In the genomic region with DNA sequence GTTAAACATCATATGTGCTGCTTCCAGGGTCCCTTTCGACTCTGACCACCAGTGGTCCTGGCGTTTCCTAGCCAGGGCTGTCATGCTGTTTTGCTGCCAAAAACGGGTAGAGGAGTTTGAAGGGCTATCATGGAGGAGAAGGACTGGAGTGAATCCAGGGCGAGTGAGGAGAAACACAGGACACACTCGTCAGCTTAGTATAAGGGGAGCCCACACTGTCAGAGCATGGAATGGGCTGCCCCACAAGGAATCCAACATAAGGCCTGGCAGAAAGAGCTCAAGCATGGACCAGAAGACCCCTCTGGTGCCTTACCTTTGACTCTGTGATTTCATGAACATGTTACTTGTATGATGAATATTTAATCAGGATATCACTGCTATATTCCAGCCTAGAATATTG, we compare ENCODE assay signal across 1 cellular context.
TF ChIP-seq lines count a peak whose summit lies in the region.

No MANE protein-coding gene starts in this region.

TF ChIP-seq in SK-N-SH, 30 proteins besides CTCF, POLR2A, EP300 and RAD21 (continued from another document):
- TF ChIP-seq, protein P1, sequence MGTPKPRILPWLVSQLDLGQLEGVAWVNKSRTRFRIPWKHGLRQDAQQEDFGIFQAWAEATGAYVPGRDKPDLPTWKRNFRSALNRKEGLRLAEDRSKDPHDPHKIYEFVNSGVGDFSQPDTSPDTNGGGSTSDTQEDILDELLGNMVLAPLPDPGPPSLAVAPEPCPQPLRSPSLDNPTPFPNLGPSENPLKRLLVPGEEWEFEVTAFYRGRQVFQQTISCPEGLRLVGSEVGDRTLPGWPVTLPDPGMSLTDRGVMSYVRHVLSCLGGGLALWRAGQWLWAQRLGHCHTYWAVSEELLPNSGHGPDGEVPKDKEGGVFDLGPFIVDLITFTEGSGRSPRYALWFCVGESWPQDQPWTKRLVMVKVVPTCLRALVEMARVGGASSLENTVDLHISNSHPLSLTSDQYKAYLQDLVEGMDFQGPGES (IDR thresholded peaks at IDR 0.05; ENCODE audit: low read depth, low read length): no peak
- TF ChIP-seq FOSL2 (IDR thresholded peaks at IDR 0.05; ENCODE audit: borderline replicate concordance, low read depth) (no peak), MEF2A (IDR thresholded peaks at IDR 0.05; ENCODE audit: borderline replicate concordance, low read depth) (no peak), FOXJ3 (CRISPR knock-in tag; IDR thresholded peaks at IDR 0.05) (no peak), YY1 (IDR thresholded peaks at IDR 0.05; ENCODE audit: low read depth) (no peak), TAF1 (IDR thresholded peaks at IDR 0.05; ENCODE audit: borderline replicate concordance, low read depth, low read length) (no peak), POLR2AphosphoS5 (IDR thresholded peaks at IDR 0.05; ENCODE audit: low read depth, low read length) (no peak)
- TF ChIP-seq, protein P2, sequence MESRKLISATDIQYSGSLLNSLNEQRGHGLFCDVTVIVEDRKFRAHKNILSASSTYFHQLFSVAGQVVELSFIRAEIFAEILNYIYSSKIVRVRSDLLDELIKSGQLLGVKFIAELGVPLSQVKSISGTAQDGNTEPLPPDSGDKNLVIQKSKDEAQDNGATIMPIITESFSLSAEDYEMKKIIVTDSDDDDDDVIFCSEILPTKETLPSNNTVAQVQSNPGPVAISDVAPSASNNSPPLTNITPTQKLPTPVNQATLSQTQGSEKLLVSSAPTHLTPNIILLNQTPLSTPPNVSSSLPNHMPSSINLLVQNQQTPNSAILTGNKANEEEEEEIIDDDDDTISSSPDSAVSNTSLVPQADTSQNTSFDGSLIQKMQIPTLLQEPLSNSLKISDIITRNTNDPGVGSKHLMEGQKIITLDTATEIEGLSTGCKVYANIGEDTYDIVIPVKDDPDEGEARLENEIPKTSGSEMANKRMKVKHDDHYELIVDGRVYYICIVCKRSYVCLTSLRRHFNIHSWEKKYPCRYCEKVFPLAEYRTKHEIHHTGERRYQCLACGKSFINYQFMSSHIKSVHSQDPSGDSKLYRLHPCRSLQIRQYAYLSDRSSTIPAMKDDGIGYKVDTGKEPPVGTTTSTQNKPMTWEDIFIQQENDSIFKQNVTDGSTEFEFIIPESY (IDR thresholded peaks at IDR 0.05; ENCODE audit: borderline replicate concordance, low read depth): no peak
- TF ChIP-seq, protein P3, sequence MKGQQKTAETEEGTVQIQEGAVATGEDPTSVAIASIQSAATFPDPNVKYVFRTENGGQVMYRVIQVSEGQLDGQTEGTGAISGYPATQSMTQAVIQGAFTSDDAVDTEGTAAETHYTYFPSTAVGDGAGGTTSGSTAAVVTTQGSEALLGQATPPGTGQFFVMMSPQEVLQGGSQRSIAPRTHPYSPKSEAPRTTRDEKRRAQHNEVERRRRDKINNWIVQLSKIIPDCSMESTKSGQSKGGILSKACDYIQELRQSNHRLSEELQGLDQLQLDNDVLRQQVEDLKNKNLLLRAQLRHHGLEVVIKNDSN (IDR thresholded peaks at IDR 0.05; ENCODE audit: borderline replicate concordance, low read depth): no peak
